Comparison of ENCODE assay signal across 9 cellular contexts in genomic region chr3:36911990-36912804, GRCh38. TPM values are rescaled to one million over a fixed set of nuclear protein-coding genes. Genes with fewer than 3 reads are reported as not detected.
DNase-seq lines count a peak whose midpoint lies in the region; ATAC-seq, FAIRE-seq and TF ChIP-seq lines count a peak whose summit lies in the region.
"Had no signal": no experiment of that assay in that cellular context is flagged by ENCODE, and none has a peak within 500 bp of the region (broad histone marks: within the 10 kb centered on the region; RNA-seq: fewer than 3 reads in every experiment).

No MANE protein-coding gene starts in this region.

- peak overlapping the region; percentile 43 for H3K27ac Mint-ChIP-seq in astrocyte (ENCODE audit: unreplicated experiment)

- FAIRE-seq in astrocyte (lab: Jason Lieb, UNC), result no peak
- FAIRE-seq: H1 had no signal

- H3K9ac ChIP-seq in astrocyte (ENCODE audit: low read length), result no peak overlapping the region

- H4K20me1 ChIP-seq in astrocyte (ENCODE audit: insufficient read depth, low read length), result no peaks in the 10 kb centered on the region

- H2AFZ ChIP-seq in ACC112 (ENCODE audit: low read length, unreplicated experiment), result peak overlapping the region; percentile 11
- H2AFZ ChIP-seq in astrocyte (ENCODE audit: low read depth, low read length), result no peak overlapping the region

- H3K9me3 Mint-ChIP-seq in astrocyte (ENCODE audit: unreplicated experiment), result peaks cover 2% of the 10 kb centered on the region

- no peak overlapping the region for H3K4me3 Mint-ChIP-seq in astrocyte (ENCODE audit: unreplicated experiment)

- H3K27me3 ChIP-seq in ACC112 (ENCODE audit: insufficient read depth, low read length), result no peaks in the 10 kb centered on the region
- no peaks in the 10 kb centered on the region for H3K27me3 ChIP-seq in astrocyte (ENCODE audit: insufficient read depth, low read length)

- no peaks in the 10 kb centered on the region for H3K79me2 ChIP-seq in ACC112 (ENCODE audit: control insufficient read depth, insufficient read depth, low read length, unreplicated experiment)
- H3K79me2 ChIP-seq in astrocyte (ENCODE audit: insufficient read depth, low read length), result no peaks in the 10 kb centered on the region

- H3K36me3 Mint-ChIP-seq in astrocyte (ENCODE audit: low read depth, unreplicated experiment), result no peaks in the 10 kb centered on the region

- H3K4me1 Mint-ChIP-seq in astrocyte (ENCODE audit: low read depth, unreplicated experiment), result peaks cover 16% of the 10 kb centered on the region

- peak; percentile 91 for ATAC-seq in GM18498 (IDR thresholded peaks at IDR 0.05; ENCODE audit: unreplicated experiment)
- peak; percentile 97 for ATAC-seq in HG02840 (IDR thresholded peaks at IDR 0.05; ENCODE audit: low FRiP score, unreplicated experiment)

- H3K4me3 ChIP-seq in ACC112 (ENCODE audit: low read depth, low read length) (peak overlapping the region; percentile 70), astrocyte (ENCODE audit: insufficient read depth, low read depth, low read length) (no peak overlapping the region)

- H3K27me3 Mint-ChIP-seq in astrocyte (ENCODE audit: low read depth, unreplicated experiment), result no peaks in the 10 kb centered on the region

- no peak for TF ChIP-seq CTCF in astrocyte (IDR thresholded peaks at IDR 0.05; ENCODE audit: insufficient read depth, low read depth, low read length)

- H3K27ac ChIP-seq in ACC112 (ENCODE audit: low read depth, low read length) (peak overlapping the region; percentile 20), astrocyte (ENCODE audit: low read depth, low read length) (no peak overlapping the region), substantia nigra (ENCODE audit: low read depth, low read length, poor library complexity, severe bottlenecking) (no peak overlapping the region)

- H3K9me3 ChIP-seq in astrocyte (ENCODE audit: insufficient read depth, low read depth, low read length), result no peaks in the 10 kb centered on the region

- H3K36me3 ChIP-seq in ACC112 (ENCODE audit: insufficient read depth, low read length) (no peaks in the 10 kb centered on the region), astrocyte (ENCODE audit: insufficient read depth, low read length) (no peaks in the 10 kb centered on the region)

- peak overlapping the region; percentile 57 for H3K4me2 ChIP-seq in astrocyte (ENCODE audit: low read length)

- peaks cover 36% of the 10 kb centered on the region for H3K4me1 ChIP-seq in ACC112 (ENCODE audit: control insufficient read depth, insufficient read depth, low read length, unreplicated experiment)
- peaks cover 15% of the 10 kb centered on the region for H3K4me1 ChIP-seq in astrocyte (ENCODE audit: insufficient read depth, low read length)

- DNase-seq in NCI-H226 (peak; percentile 59), astrocyte (ENCODE audit: low read depth) (peak; percentile 86), lung microvascular endothelial cell (ENCODE audit: low read depth in 2 of 2) (peak; percentile 52 to 67), substantia nigra (lab: John Stamatoyannopoulos, UW) (no peak), hippocampal formation (lab: John Stamatoyannopoulos, UW) (no peak)

RNA-seq across cellular contexts. Expression of gene TRANK1, which starts 32.7 kb away (rescaled TPM):
- 5.6 and 5.8 TPM in 2 replicates for total RNA-seq in astrocyte
- total RNA-seq in lung microvascular endothelial cell, result 4.0 and 6.1 TPM in 2 replicates

Comparison
In these comparisons a context has a peak if more than half of its experiments do, and no peak if none do; other contexts are left out.
1. DNase-seq: peak in NCI-H226 (single experiment), astrocyte (single experiment) and lung microvascular endothelial cell (2 of 2); none in substantia nigra (0 of 49) and hippocampal formation (0 of 2).